ENCODE assay signal across 1 cellular context in the genomic region with DNA sequence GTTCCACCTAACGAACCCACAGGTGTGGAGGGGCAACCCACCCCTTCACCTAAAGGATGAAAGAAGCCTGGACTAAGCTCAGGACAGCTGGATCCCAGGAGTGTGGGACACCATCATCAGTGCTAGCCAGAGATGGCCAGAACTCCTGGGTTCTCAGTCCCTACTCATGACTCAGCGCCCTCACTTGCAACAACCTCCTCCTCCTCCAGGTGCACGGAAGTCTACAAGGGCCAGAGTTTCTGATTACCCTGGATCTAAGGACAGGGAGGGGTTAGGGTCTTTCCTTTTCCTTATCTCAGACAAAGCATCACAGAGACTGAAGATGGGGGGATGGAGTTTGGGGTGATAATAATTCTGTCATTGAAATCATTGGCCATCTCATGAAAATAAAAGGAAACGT.
TF ChIP-seq lines count a peak whose summit lies in the region.

No MANE protein-coding gene starts in this region.

TF ChIP-seq in K562, 482 proteins besides CTCF, POLR2A, EP300 and RAD21 (continued from another document):
- TF ChIP-seq, protein P1, sequence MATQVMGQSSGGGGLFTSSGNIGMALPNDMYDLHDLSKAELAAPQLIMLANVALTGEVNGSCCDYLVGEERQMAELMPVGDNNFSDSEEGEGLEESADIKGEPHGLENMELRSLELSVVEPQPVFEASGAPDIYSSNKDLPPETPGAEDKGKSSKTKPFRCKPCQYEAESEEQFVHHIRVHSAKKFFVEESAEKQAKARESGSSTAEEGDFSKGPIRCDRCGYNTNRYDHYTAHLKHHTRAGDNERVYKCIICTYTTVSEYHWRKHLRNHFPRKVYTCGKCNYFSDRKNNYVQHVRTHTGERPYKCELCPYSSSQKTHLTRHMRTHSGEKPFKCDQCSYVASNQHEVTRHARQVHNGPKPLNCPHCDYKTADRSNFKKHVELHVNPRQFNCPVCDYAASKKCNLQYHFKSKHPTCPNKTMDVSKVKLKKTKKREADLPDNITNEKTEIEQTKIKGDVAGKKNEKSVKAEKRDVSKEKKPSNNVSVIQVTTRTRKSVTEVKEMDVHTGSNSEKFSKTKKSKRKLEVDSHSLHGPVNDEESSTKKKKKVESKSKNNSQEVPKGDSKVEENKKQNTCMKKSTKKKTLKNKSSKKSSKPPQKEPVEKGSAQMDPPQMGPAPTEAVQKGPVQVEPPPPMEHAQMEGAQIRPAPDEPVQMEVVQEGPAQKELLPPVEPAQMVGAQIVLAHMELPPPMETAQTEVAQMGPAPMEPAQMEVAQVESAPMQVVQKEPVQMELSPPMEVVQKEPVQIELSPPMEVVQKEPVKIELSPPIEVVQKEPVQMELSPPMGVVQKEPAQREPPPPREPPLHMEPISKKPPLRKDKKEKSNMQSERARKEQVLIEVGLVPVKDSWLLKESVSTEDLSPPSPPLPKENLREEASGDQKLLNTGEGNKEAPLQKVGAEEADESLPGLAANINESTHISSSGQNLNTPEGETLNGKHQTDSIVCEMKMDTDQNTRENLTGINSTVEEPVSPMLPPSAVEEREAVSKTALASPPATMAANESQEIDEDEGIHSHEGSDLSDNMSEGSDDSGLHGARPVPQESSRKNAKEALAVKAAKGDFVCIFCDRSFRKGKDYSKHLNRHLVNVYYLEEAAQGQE (CRISPR knock-in tag; IDR thresholded peaks at IDR 0.05; ENCODE audit: low read depth) = no peak
